Comparison of ENCODE assay signal across 24 cellular contexts in the genomic region with DNA sequence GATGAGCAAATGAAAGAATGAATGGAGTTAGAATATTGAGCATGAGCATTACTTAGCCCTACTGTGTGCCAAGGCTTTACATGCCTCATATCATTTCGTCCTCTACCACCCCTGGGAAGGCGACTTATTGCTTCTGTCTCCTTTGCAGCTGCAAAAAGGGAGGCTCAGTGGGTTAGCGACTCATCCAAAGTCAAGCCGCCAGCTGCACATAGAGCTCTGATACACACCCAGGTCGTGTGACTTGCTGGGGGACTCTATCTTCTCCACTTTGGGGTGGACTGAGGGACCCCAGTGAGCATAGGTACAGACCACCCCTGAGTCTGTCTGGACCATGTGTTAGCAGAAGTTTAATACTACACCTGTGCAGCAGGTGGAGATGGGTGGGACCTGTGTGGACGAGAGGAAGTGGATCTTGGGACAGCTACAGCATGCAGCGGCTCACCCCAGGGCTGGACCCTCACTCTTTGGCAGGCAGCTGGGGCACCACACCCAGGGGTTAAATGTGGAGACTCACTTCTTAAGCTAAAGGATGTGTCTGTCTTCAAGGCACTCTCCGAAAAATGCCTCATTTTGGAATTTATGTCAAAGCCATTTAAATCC. TPM values are rescaled to one million over a fixed set of nuclear protein-coding genes. Genes with fewer than 3 reads are reported as not detected.
DNase-seq lines count a peak whose midpoint lies in the region; ATAC-seq and TF ChIP-seq lines count a peak whose summit lies in the region.
"Had no signal": no experiment of that assay in that cellular context is flagged by ENCODE, and none has a peak within 500 bp of the region (broad histone marks: within the 10 kb centered on the region; RNA-seq: fewer than 3 reads in every experiment).

No MANE protein-coding gene starts in this region.

- no peaks in the 10 kb centered on the region for H3K9me3 ChIP-seq in spleen
- H3K9me3 ChIP-seq: BLaER1 had no signal

- intact Hi-C loops in cardiac septum (cut with DNase I), result loop anchor here (10.0 kb wide), 2 partner anchors 153 to 263 kb away; no protein-coding TSS in a partner anchor
- intact Hi-C loops in left ventricle myocardium superior (cut with micrococcal nuclease), result no loop called here
- intact Hi-C loops in spleen (cut with DNase I; ENCODE audit: low total_unique reads), result loop anchor here (10.0 kb wide), 1 partner anchor 263 kb away; no protein-coding TSS in a partner anchor

- H3K4me1 ChIP-seq in spleen, result peaks cover 0 to 8% (median 5%) of the 10 kb centered on the region in 6 donors
- H3K4me1 ChIP-seq: BLaER1 had no signal

- DNase-seq in cardiac septum (ENCODE audit: low spot score) (peak; percentile 27), left ventricle myocardium superior (no peak), RPMI7951 (ENCODE audit: low read depth) (peak; percentile 8), islet precursor cell (peak; percentile 25), spleen (peak; percentile 51), NCI-H1694 (lab: John Stamatoyannopoulos, UW) (no peak)
- DNase-seq: CD4-positive, CD25-positive, alpha-beta regulatory T cell; DMS79; EL; GDM1; H9; NCI-H2081; NCI-H2227 treated with DMSO at 0.1 percent for 48 hours; NCI-H526 treated with DMSO at 0.1 percent for 48 hours; SIG-M5 had no signal

- WGBS in spleen, 5 donors, result 65 to 86% (median 72%) methylated on average over 8 of the region's 8 CpGs

- TF ChIP-seq POLR2A in spleen (IDR thresholded peaks at IDR 0.05), result no peak

- no peak overlapping the region for H3K4me3 ChIP-seq in spleen
- H3K4me3 ChIP-seq: BLaER1, GM12878, SK-N-MC had no signal

- H3K27ac ChIP-seq in spleen, result no peak overlapping the region
- H3K27ac ChIP-seq: BLaER1, HL-60, SK-N-MC had no signal

- peaks cover 0 to 57% (median 16%) of the 10 kb centered on the region in 7 donors for H3K27me3 ChIP-seq in spleen (replicated peaks in 1 of 7)
- H3K27me3 ChIP-seq: BLaER1 had no signal

- ATAC-seq in left ventricle myocardium superior (no peak), HG02798 (IDR thresholded peaks at IDR 0.05; ENCODE audit: poor library complexity, unreplicated experiment) (no peak), GM19023 (IDR thresholded peaks at IDR 0.05; ENCODE audit: unreplicated experiment) (no peak)
- ATAC-seq: GM12878 had no signal

- no peak for TF ChIP-seq CTCF in spleen (IDR thresholded peaks at IDR 0.05 in 8 of 11, conservative IDR thresholded peaks at IDR 0.05 in 3 of 11)

- H3K36me3 ChIP-seq in spleen, result no peaks in the 10 kb centered on the region
- H3K36me3 ChIP-seq: BLaER1 had no signal

RNA-seq across cellular contexts. Expression of a gene that starts 36.2 kb away (rescaled TPM):
- total RNA-seq in cardiac septum (not detected), left ventricle myocardium superior (0.05 TPM), spleen (not detected)
- total RNA-seq in RPMI7951 (2014; rRNA removed; shearing (Covaris generic)), result not detected in 2 replicates
- polyA plus RNA-seq in spleen, result under 1 TPM in 2 of 3 donors, not detected in 1; 0.03 to 0.06 TPM
- total RNA-seq: CD4-positive, CD25-positive, alpha-beta regulatory T cell; GM12878; NCI-H460; T-helper 1 cell treated with Interleukin-12 subunit alpha and Interleukin-12 subunit beta and Interleukin-4 antibody, amounts not matched to agents 30 ng/mL and 1 ng/mL, for 36 hours had no signal
- polyA plus RNA-seq: AG04450; CD4-positive, CD25-positive, alpha-beta regulatory T cell had no signal

RNA-seq across cellular contexts. Expression of a gene that starts 49.8 kb away (rescaled TPM):
- total RNA-seq in cardiac septum (not detected), left ventricle myocardium superior (0.42 TPM), spleen (under 1 TPM in 2 of 7 donors, not detected in 5; 0.20 to 0.32 TPM)
- 0.20 TPM in 1 of 2 replicates, not detected in the other for total RNA-seq in RPMI7951 (2014; rRNA removed; shearing (Covaris generic))
- polyA plus RNA-seq in spleen, result under 1 TPM in 2 of 3 donors, not detected in 1; 0.02 to 0.09 TPM
- total RNA-seq: GM12878; NCI-H460; T-helper 1 cell treated with Interleukin-12 subunit alpha and Interleukin-12 subunit beta and Interleukin-4 antibody, amounts not matched to agents 30 ng/mL and 1 ng/mL, for 36 hours had no signal
- polyA plus RNA-seq: AG04450; CD4-positive, CD25-positive, alpha-beta regulatory T cell had no signal

Comparison
In these comparisons a context has a peak if more than half of its experiments do, and no peak if none do; other contexts are left out.
1. DNase-seq: peak in cardiac septum (single experiment), RPMI7951 (single experiment), islet precursor cell (single experiment) and spleen (single experiment); none in left ventricle myocardium superior (single experiment) and NCI-H1694 (single experiment).